Comparison of ENCODE assay signal across 32 cellular contexts in genomic region chr19:40110570-40110969, GRCh38.
"Had no signal": no experiment of that assay in that cellular context is flagged by ENCODE, and none has a peak within 500 bp of the region (broad histone marks: within the 10 kb centered on the region; RNA-seq: fewer than 3 reads in every experiment).

No MANE protein-coding gene starts in this region.

- H3K4me3 ChIP-seq: adrenal gland, body of pancreas, breast epithelium had no signal

- H3K9me3 ChIP-seq: adrenal gland, body of pancreas, breast epithelium had no signal

- ATAC-seq: activated CD8-positive, alpha-beta T cell treated with anti-CD3 and anti-CD28 coated beads for 36 hours; activated naive CD4-positive, alpha-beta T cell treated with anti-CD3 and anti-CD28 coated beads, Interleukin-2, amount 50 U/mL, for 72 hours; activated T-cell treated with anti-CD3 and anti-CD28 coated beads, Interleukin-2, amount 50 U/mL, for 4 hours; activated T-cell treated with anti-CD3 and anti-CD28 coated beads, Interleukin-2, amount 50 U/mL, for 72 hours; activated T-helper 17 cell treated with anti-CD3 and anti-CD28 coated beads, Interleukin-2, amount 50 U/mL, for 72 hours; body of pancreas had no signal

- DNase-seq: activated B cell treated with CpG ODN at 0.5 μM for 24 hours; activated CD4-positive, alpha-beta memory T cell treated with anti-CD3 and anti-CD28 coated beads for 36 hours; activated CD4-positive, alpha-beta T cell treated with anti-CD3 and anti-CD28 coated beads for 4 hours; activated CD4-positive, alpha-beta T cell treated with anti-CD3 and anti-CD28 coated beads, Interleukin-2, amount 10 ng/mL, durations not matched to agents 24 days and 14 days; activated CD4-positive, alpha-beta T cell treated with anti-CD3 and anti-CD28 coated beads, Interleukin-2, amount 50 U/mL, for 1 hour; activated CD4-positive, alpha-beta T cell treated with anti-CD3 and anti-CD28 coated beads, Interleukin-2, amount 50 U/mL, for 4 hours; activated CD4-positive, CD25-positive, alpha-beta regulatory T cell treated with anti-CD3 and anti-CD28 coated beads, Interleukin-2, amount 50 U/mL, for 72 hours; activated CD8-positive, alpha-beta memory T cell treated with anti-CD3 and anti-CD28 coated beads, Interleukin-2, amount 50 U/mL, for 4 hours; activated CD8-positive, alpha-beta T cell treated with anti-CD3 and anti-CD28 coated beads for 36 hours; activated effector memory CD4-positive, alpha-beta T cell treated with anti-CD3 and anti-CD28 coated beads, Interleukin-2, amount 50 U/mL, for 16 hours; activated gamma-delta T cell treated with Interleukin-2 at 50 U/mL for 16 hours; activated naive CD4-positive, alpha-beta T cell; activated naive CD4-positive, alpha-beta T cell treated with anti-CD3 and anti-CD28 coated beads for 36 hours; activated naive CD4-positive, alpha-beta T cell treated with anti-CD3 and anti-CD28 coated beads, Interleukin-2, amount 50 U/mL, for 16 hours; activated naive CD8-positive, alpha-beta T cell treated with anti-CD3 and anti-CD28 coated beads for 36 hours; activated T-cell treated with anti-CD3 and anti-CD28 coated beads for 4 hours; activated T-cell treated with anti-CD3 and anti-CD28 coated beads, Interleukin-2, amount 50 U/mL, for 1 hour; activated T-cell treated with anti-CD3 and anti-CD28 coated beads, Interleukin-2, amount 50 U/mL, for 4 hours; activated T-cell treated with anti-CD3 and anti-CD28 coated beads, Interleukin-2, amount 50 U/mL, for 72 hours; adrenal gland; amniotic stem cell; aorta; body of pancreas; brain microvascular endothelial cell; central memory CD4-positive, alpha-beta T cell; T-helper 2 cell; T-helper 9 cell had no signal

- H3K27me3 ChIP-seq: adrenal gland, body of pancreas, brain microvascular endothelial cell, breast epithelium had no signal

- H3K4me1 ChIP-seq: adrenal gland, body of pancreas, breast epithelium had no signal

- H3K36me3 ChIP-seq: adrenal gland, brain microvascular endothelial cell, breast epithelium had no signal

- FAIRE-seq: colon had no signal

- H3K27ac ChIP-seq: adrenal gland, body of pancreas, brain microvascular endothelial cell, breast epithelium, VCaP had no signal
